1 cellular context compared by ENCODE assay signal in the genomic region with DNA sequence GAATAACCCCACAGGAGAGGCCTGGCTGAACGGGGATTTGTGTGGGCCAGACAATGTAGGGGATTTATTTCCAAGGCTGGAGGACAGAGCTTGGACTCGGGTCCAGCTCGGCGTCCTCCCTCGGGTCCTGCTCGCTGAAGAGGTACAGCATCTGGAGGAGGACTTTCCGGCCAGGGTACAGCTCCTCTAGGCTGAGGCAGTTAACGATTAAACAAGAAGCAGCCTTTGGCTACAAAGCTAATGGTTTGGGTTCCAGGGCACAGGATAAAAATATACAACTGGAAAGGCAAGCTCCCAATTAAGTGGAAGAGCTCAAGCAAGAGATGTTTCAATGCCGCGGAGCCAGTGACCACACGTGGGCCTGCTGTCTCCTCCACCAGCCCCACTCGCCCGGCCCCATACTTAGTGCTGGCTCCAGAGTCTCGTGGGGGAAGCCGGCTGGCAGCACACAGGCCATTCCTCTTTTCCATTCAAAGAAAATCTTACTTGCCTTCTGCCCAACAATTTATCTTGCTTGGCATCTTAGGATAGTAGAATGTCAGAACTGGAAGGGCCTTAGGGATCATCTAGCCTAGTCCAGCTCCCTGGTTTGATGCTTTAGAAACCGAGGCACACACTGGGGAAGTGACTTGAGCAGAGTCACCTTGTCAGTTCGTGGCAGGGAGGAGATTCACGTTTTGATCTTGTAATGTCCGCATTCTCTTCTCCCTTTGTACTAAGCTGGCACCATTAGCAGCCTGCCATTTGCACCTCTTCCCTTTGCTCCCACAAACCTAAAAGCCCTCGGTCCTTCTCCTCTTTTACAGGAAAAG.
TF ChIP-seq lines count a peak whose summit lies in the region.

No MANE protein-coding gene starts in this region.

TF ChIP-seq in HepG2, 621 proteins besides CTCF, POLR2A, EP300 and RAD21 (continued from another document and continues in another):
- TF ChIP-seq, protein P1, sequence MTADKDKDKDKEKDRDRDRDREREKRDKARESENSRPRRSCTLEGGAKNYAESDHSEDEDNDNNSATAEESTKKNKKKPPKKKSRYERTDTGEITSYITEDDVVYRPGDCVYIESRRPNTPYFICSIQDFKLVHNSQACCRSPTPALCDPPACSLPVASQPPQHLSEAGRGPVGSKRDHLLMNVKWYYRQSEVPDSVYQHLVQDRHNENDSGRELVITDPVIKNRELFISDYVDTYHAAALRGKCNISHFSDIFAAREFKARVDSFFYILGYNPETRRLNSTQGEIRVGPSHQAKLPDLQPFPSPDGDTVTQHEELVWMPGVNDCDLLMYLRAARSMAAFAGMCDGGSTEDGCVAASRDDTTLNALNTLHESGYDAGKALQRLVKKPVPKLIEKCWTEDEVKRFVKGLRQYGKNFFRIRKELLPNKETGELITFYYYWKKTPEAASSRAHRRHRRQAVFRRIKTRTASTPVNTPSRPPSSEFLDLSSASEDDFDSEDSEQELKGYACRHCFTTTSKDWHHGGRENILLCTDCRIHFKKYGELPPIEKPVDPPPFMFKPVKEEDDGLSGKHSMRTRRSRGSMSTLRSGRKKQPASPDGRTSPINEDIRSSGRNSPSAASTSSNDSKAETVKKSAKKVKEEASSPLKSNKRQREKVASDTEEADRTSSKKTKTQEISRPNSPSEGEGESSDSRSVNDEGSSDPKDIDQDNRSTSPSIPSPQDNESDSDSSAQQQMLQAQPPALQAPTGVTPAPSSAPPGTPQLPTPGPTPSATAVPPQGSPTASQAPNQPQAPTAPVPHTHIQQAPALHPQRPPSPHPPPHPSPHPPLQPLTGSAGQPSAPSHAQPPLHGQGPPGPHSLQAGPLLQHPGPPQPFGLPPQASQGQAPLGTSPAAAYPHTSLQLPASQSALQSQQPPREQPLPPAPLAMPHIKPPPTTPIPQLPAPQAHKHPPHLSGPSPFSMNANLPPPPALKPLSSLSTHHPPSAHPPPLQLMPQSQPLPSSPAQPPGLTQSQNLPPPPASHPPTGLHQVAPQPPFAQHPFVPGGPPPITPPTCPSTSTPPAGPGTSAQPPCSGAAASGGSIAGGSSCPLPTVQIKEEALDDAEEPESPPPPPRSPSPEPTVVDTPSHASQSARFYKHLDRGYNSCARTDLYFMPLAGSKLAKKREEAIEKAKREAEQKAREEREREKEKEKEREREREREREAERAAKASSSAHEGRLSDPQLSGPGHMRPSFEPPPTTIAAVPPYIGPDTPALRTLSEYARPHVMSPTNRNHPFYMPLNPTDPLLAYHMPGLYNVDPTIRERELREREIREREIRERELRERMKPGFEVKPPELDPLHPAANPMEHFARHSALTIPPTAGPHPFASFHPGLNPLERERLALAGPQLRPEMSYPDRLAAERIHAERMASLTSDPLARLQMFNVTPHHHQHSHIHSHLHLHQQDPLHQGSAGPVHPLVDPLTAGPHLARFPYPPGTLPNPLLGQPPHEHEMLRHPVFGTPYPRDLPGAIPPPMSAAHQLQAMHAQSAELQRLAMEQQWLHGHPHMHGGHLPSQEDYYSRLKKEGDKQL (CRISPR knock-in tag; IDR thresholded peaks at IDR 0.05; ENCODE audit: low read depth), result no peak
- no peak for TF ChIP-seq ZEB1 (IDR thresholded peaks at IDR 0.05; ENCODE audit: insufficient replicate concordance, low read depth)
- TF ChIP-seq, protein P2, sequence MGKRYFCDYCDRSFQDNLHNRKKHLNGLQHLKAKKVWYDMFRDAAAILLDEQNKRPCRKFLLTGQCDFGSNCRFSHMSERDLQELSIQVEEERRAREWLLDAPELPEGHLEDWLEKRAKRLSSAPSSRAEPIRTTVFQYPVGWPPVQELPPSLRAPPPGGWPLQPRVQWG (CRISPR knock-in tag; IDR thresholded peaks at IDR 0.05; ENCODE audit: borderline replicate concordance, low read depth), result no peak
- no peak for TF ChIP-seq SMARCE1 (IDR thresholded peaks at IDR 0.05; ENCODE audit: borderline replicate concordance)
- no peak for TF ChIP-seq PPARG (CRISPR knock-in tag; conservative IDR thresholded peaks at IDR 0.05)
- no peak for TF ChIP-seq TOPORS (CRISPR knock-in tag; IDR thresholded peaks at IDR 0.05)
- no peak for TF ChIP-seq ZMYM3 (CRISPR knock-in tag; IDR thresholded peaks at IDR 0.05)
- no peak for TF ChIP-seq RAD51 (IDR thresholded peaks at IDR 0.05; ENCODE audit: borderline replicate concordance)
- peak; percentile 54; the same call in 1 of the 2 replicates for TF ChIP-seq ZNF430 (CRISPR knock-in tag; IDR thresholded peaks at IDR 0.05)
- TF ChIP-seq ZMYM2 (CRISPR knock-in tag; IDR thresholded peaks at IDR 0.05), result peak; percentile 47; the same call in 1 of the 2 replicates
- no peak for TF ChIP-seq MXD4 (CRISPR knock-in tag; IDR thresholded peaks at IDR 0.05)
- no peak for TF ChIP-seq ZFP1 (CRISPR knock-in tag; IDR thresholded peaks at IDR 0.05)
- no peak for TF ChIP-seq ZSCAN21 (CRISPR knock-in tag; IDR thresholded peaks at IDR 0.05; ENCODE audit: borderline replicate concordance)
- no peak for TF ChIP-seq ZNF225 (CRISPR knock-in tag; IDR thresholded peaks at IDR 0.05)
- no peak for TF ChIP-seq TSC22D2 (CRISPR knock-in tag; IDR thresholded peaks at IDR 0.05; ENCODE audit: borderline replicate concordance)
- no peak for TF ChIP-seq ZNF207 (IDR thresholded peaks at IDR 0.05; ENCODE audit: borderline replicate concordance)
- TF ChIP-seq, protein P3, sequence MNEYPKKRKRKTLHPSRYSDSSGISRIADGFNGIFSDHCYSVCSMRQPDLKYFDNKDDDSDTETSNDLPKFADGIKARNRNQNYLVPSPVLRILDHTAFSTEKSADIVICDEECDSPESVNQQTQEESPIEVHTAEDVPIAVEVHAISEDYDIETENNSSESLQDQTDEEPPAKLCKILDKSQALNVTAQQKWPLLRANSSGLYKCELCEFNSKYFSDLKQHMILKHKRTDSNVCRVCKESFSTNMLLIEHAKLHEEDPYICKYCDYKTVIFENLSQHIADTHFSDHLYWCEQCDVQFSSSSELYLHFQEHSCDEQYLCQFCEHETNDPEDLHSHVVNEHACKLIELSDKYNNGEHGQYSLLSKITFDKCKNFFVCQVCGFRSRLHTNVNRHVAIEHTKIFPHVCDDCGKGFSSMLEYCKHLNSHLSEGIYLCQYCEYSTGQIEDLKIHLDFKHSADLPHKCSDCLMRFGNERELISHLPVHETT (CRISPR knock-in tag; conservative IDR thresholded peaks at IDR 0.05), result no peak
- TF ChIP-seq ETV5 (CRISPR knock-in tag; IDR thresholded peaks at IDR 0.05; ENCODE audit: borderline replicate concordance), result peak; percentile 36; the same call in 1 of the 2 replicates
- no peak for TF ChIP-seq NRL (CRISPR knock-in tag; IDR thresholded peaks at IDR 0.05; ENCODE audit: borderline replicate concordance)
- peak; percentile 51 for TF ChIP-seq ERF (CRISPR knock-in tag; IDR thresholded peaks at IDR 0.05)
- no peak for TF ChIP-seq ELF1 (CRISPR knock-in tag; IDR thresholded peaks at IDR 0.05)
- TF ChIP-seq, protein P4, sequence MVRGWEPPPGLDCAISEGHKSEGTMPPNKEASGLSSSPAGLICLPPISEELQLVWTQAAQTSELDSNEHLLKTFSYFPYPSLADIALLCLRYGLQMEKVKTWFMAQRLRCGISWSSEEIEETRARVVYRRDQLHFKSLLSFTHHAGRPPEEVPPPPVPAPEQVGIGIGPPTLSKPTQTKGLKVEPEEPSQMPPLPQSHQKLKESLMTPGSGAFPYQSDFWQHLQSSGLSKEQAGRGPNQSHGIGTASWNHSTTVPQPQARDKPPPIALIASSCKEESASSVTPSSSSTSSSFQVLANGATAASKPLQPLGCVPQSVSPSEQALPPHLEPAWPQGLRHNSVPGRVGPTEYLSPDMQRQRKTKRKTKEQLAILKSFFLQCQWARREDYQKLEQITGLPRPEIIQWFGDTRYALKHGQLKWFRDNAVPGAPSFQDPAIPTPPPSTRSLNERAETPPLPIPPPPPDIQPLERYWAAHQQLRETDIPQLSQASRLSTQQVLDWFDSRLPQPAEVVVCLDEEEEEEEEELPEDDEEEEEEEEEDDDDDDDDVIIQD (CRISPR knock-in tag; IDR thresholded peaks at IDR 0.05; ENCODE audit: low read depth), result 0 out of 2 replicates have a peak, but pooled peaks have one; percentile 34
- no peak for TF ChIP-seq KMT2B (CRISPR knock-in tag; IDR thresholded peaks at IDR 0.05)
- no peak for TF ChIP-seq TOE1 (CRISPR knock-in tag; IDR thresholded peaks at IDR 0.05)
- no peak for TF ChIP-seq SALL2 (CRISPR knock-in tag; IDR thresholded peaks at IDR 0.05)
- TF ChIP-seq HMGA1 (CRISPR knock-in tag; conservative IDR thresholded peaks at IDR 0.05), result no peak
- no peak for TF ChIP-seq ZNF891 (CRISPR knock-in tag; IDR thresholded peaks at IDR 0.05)
- peak; percentile 62; the same call in 1 of the 2 replicates for TF ChIP-seq HOXA3 (CRISPR knock-in tag; IDR thresholded peaks at IDR 0.05)
- TF ChIP-seq, protein P5, sequence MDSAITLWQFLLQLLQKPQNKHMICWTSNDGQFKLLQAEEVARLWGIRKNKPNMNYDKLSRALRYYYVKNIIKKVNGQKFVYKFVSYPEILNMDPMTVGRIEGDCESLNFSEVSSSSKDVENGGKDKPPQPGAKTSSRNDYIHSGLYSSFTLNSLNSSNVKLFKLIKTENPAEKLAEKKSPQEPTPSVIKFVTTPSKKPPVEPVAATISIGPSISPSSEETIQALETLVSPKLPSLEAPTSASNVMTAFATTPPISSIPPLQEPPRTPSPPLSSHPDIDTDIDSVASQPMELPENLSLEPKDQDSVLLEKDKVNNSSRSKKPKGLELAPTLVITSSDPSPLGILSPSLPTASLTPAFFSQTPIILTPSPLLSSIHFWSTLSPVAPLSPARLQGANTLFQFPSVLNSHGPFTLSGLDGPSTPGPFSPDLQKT (CRISPR knock-in tag; IDR thresholded peaks at IDR 0.05; ENCODE audit: borderline replicate concordance), result no peak
- no peak for TF ChIP-seq ARNT (IDR thresholded peaks at IDR 0.05)
- TF ChIP-seq ZNF326 (CRISPR knock-in tag; IDR thresholded peaks at IDR 0.05; ENCODE audit: borderline replicate concordance), result no peak
- TF ChIP-seq PHF5A (CRISPR knock-in tag; IDR thresholded peaks at IDR 0.05; ENCODE audit: low read depth, unreplicated experiment), result no peak
- TF ChIP-seq, protein P6, sequence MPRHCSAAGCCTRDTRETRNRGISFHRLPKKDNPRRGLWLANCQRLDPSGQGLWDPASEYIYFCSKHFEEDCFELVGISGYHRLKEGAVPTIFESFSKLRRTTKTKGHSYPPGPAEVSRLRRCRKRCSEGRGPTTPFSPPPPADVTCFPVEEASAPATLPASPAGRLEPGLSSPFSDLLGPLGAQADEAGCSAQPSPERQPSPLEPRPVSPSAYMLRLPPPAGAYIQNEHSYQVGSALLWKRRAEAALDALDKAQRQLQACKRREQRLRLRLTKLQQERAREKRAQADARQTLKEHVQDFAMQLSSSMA (CRISPR knock-in tag; IDR thresholded peaks at IDR 0.05), result no peak
- no peak for TF ChIP-seq ZNF33A (CRISPR knock-in tag; IDR thresholded peaks at IDR 0.05; ENCODE audit: borderline replicate concordance)
- TF ChIP-seq RBM39 (IDR thresholded peaks at IDR 0.05; ENCODE audit: low read depth, low read length, poor library complexity, severe bottlenecking), result no peak
- TF ChIP-seq HCFC1 (IDR thresholded peaks at IDR 0.05; ENCODE audit: low read depth, low read length), result no peak
- no peak for TF ChIP-seq SIN3A (IDR thresholded peaks at IDR 0.05; ENCODE audit: borderline replicate concordance, low read depth, low read length)
- TF ChIP-seq, protein P7, sequence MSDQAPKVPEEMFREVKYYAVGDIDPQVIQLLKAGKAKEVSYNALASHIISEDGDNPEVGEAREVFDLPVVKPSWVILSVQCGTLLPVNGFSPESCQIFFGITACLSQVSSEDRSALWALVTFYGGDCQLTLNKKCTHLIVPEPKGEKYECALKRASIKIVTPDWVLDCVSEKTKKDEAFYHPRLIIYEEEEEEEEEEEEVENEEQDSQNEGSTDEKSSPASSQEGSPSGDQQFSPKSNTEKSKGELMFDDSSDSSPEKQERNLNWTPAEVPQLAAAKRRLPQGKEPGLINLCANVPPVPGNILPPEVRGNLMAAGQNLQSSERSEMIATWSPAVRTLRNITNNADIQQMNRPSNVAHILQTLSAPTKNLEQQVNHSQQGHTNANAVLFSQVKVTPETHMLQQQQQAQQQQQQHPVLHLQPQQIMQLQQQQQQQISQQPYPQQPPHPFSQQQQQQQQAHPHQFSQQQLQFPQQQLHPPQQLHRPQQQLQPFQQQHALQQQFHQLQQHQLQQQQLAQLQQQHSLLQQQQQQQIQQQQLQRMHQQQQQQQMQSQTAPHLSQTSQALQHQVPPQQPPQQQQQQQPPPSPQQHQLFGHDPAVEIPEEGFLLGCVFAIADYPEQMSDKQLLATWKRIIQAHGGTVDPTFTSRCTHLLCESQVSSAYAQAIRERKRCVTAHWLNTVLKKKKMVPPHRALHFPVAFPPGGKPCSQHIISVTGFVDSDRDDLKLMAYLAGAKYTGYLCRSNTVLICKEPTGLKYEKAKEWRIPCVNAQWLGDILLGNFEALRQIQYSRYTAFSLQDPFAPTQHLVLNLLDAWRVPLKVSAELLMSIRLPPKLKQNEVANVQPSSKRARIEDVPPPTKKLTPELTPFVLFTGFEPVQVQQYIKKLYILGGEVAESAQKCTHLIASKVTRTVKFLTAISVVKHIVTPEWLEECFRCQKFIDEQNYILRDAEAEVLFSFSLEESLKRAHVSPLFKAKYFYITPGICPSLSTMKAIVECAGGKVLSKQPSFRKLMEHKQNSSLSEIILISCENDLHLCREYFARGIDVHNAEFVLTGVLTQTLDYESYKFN (CRISPR knock-in tag; conservative IDR thresholded peaks at IDR 0.05), result peak; percentile 84
- TF ChIP-seq, protein P8, sequence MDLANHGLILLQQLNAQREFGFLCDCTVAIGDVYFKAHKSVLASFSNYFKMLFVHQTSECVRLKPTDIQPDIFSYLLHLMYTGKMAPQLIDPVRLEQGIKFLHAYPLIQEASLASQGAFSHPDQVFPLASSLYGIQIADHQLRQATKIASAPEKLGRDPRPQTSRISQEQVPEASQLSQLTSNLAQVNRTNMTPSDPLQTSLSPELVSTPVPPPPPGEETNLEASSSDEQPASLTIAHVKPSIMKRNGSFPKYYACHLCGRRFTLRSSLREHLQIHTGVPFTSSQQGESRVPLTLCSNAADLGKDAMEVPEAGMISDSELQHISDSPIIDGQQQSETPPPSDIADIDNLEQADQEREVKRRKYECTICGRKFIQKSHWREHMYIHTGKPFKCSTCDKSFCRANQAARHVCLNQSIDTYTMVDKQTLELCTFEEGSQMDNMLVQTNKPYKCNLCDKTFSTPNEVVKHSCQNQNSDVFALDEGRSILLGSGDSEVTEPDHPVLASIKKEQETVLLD (CRISPR knock-in tag; IDR thresholded peaks at IDR 0.05; ENCODE audit: low read depth), result no peak
- TF ChIP-seq, protein P9, sequence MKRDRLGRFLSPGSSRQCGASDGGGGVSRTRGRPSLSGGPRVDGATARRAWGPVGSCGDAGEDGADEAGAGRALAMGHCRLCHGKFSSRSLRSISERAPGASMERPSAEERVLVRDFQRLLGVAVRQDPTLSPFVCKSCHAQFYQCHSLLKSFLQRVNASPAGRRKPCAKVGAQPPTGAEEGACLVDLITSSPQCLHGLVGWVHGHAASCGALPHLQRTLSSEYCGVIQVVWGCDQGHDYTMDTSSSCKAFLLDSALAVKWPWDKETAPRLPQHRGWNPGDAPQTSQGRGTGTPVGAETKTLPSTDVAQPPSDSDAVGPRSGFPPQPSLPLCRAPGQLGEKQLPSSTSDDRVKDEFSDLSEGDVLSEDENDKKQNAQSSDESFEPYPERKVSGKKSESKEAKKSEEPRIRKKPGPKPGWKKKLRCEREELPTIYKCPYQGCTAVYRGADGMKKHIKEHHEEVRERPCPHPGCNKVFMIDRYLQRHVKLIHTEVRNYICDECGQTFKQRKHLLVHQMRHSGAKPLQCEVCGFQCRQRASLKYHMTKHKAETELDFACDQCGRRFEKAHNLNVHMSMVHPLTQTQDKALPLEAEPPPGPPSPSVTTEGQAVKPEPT (CRISPR knock-in tag; IDR thresholded peaks at IDR 0.05; ENCODE audit: low read depth), result no peak
- no peak for TF ChIP-seq HOXD1 (CRISPR knock-in tag; IDR thresholded peaks at IDR 0.05)
- no peak for TF ChIP-seq ZNF335 (CRISPR knock-in tag; IDR thresholded peaks at IDR 0.05)
- TF ChIP-seq ZNF598 (CRISPR knock-in tag; IDR thresholded peaks at IDR 0.05; ENCODE audit: borderline replicate concordance), result peak; percentile 87; the same call in 1 of the 2 replicates
- TF ChIP-seq TEAD2 (CRISPR knock-in tag; IDR thresholded peaks at IDR 0.05), result no peak
- TF ChIP-seq TBP (CRISPR knock-in tag; IDR thresholded peaks at IDR 0.05), result no peak
- TF ChIP-seq ZSCAN31 (CRISPR knock-in tag; IDR thresholded peaks at IDR 0.05; ENCODE audit: low read depth), result no peak
